In genomic region chr7:30349816-30350215, GRCh38 we compare ENCODE assay signal across 25 cellular contexts.
DNase-seq lines count a peak whose midpoint lies in the region; ATAC-seq, FAIRE-seq and TF ChIP-seq lines count a peak whose summit lies in the region.
"Had no signal": no experiment of that assay in that cellular context is flagged by ENCODE, and none has a peak within 500 bp of the region (broad histone marks: within the 10 kb centered on the region; RNA-seq: fewer than 3 reads in every experiment).

No MANE protein-coding gene starts in this region.

- TF ChIP-seq POLR2A in A549 (IDR thresholded peaks at IDR 0.05; ENCODE audit: low read length) = no peak

- H4K5ac ChIP-seq in H9 (ENCODE audit: insufficient read length, low read depth, low read length) = no peak overlapping the region

- H3K4me3 ChIP-seq in A549 = no peak overlapping the region
- H3K4me3 ChIP-seq in RWPE2 (ENCODE audit: severe bottlenecking) = no peak overlapping the region
- no peak overlapping the region for H3K4me3 ChIP-seq in BE2C (ENCODE audit: low read depth, low read length)
- H3K4me3 ChIP-seq: BLaER1, dorsolateral prefrontal cortex had no signal

- H4K8ac ChIP-seq in H9 (replicated peaks; ENCODE audit: insufficient read length, low read depth, low read length) = no peak overlapping the region

- H3K18ac ChIP-seq in H9 (ENCODE audit: insufficient read length, low read depth, low read length) = no peak overlapping the region

- no peaks in the 10 kb centered on the region; the same call in 1 of the 2 replicates for H3K79me2 ChIP-seq in H9 (ENCODE audit: insufficient read depth, low read length)

- intact Hi-C loops in activated naive CD4-positive, alpha-beta T cell treated with anti-CD3 and anti-CD28 coated beads for 36 hours (cut with micrococcal nuclease) = loop anchor here (2.0 to 10.0 kb wide), 4 partner anchors 213 to 377 kb away; partner anchors contain the start of gene PLEKHA8

- no peak overlapping the region for H4K91ac ChIP-seq in H9 (ENCODE audit: insufficient read length, low read depth, low read length)

- no peak overlapping the region for H2BK120ac ChIP-seq in H9 (ENCODE audit: low read depth, low read length, poor library complexity, severe bottlenecking)

- peaks cover 62 to 90% of the 10 kb centered on the region in 2 experiments for H3K4me1 Mint-ChIP-seq in H9
- H3K4me1 Mint-ChIP-seq in activated naive CD4-positive, alpha-beta T cell treated with anti-CD3 and anti-CD28 coated beads for 36 hours (ENCODE audit: low read depth) = peaks cover 44% of the 10 kb centered on the region

- H3K79me1 ChIP-seq in H9 (ENCODE audit: insufficient read depth, low read depth, low read length, poor library complexity, severe bottlenecking) = no peaks in the 10 kb centered on the region

- no peak overlapping the region for H2AFZ ChIP-seq in H9 (ENCODE audit: low read length)

- DNase-seq in A549 (ENCODE audit: low read depth in 1 of 2, low spot score in 1 of 2) (no peak), H9 (no peak), RWPE2 (ENCODE audit: low spot score) (no peak), BE2C (no peak), GM10248 (ENCODE audit: extremely low spot score) (no peak)
- DNase-seq in activated naive CD4-positive, alpha-beta T cell treated with anti-CD3 and anti-CD28 coated beads for 36 hours = no peak
- DNase-seq: activated CD4-positive, alpha-beta memory T cell treated with anti-CD3 and anti-CD28 coated beads, Interleukin-2, amount 10 ng/mL, durations not matched to agents 7 days and 5 days; activated CD4-positive, alpha-beta T cell treated with anti-CD3 and anti-CD28 coated beads for 1 hour; activated CD8-positive, alpha-beta memory T cell treated with anti-CD3 and anti-CD28 coated beads, Interleukin-2, amount 50 U/mL, for 48 hours; activated gamma-delta T cell; dorsolateral prefrontal cortex; islet precursor cell; left ventricle myocardium superior; naive B cell; NCI-H1105; NCI-H1930; NCI-H226; NCI-H69; occipital lobe; RPMI8226 had no signal

- no peak for TF ChIP-seq CTCF in A549 (IDR thresholded peaks at IDR 0.05)
- no peak for TF ChIP-seq CTCF in H9 (conservative IDR thresholded peaks at IDR 0.05)
- TF ChIP-seq CTCF in RWPE2 (IDR thresholded peaks at IDR 0.05; ENCODE audit: poor library complexity, severe bottlenecking) = no peak
- TF ChIP-seq CTCF in BE2C (IDR thresholded peaks at IDR 0.05; ENCODE audit: low read depth, low read length) = no peak
- TF ChIP-seq CTCF in GM10248 (IDR thresholded peaks at IDR 0.05; ENCODE audit: control extremely low read depth, extremely low read depth, low read depth, missing control alignments) = no peak

- no peaks in the 10 kb centered on the region for H3K23me2 ChIP-seq in H9 (ENCODE audit: insufficient read length, low read depth, low read length, poor library complexity, severe bottlenecking)

- H3K36me3 Mint-ChIP-seq in H9 (ENCODE audit: insufficient read depth in 1 of 3, low read depth in 3 of 3) = no peaks in the 10 kb centered on the region
- H3K36me3 Mint-ChIP-seq in activated naive CD4-positive, alpha-beta T cell treated with anti-CD3 and anti-CD28 coated beads for 36 hours (ENCODE audit: low read depth) = no peaks in the 10 kb centered on the region
- H3K36me3 Mint-ChIP-seq: naive B cell had no signal

- H3K23ac ChIP-seq in H9 (ENCODE audit: insufficient read length, low read depth, low read length) = no peak overlapping the region

- H3K4ac ChIP-seq in H9 (ENCODE audit: low read depth, low read length) = no peak overlapping the region

- CTCF ChIA-PET in A549 (lab: Yijun Ruan, JAX) (interaction anchor here (0.6 to 2.3 kb wide), 4 partner anchors 63 to 188 kb away, joined by 3 to 8 read pairs (median 4); no protein-coding TSS in a partner anchor), GM10248 (lab: Yijun Ruan, JAX) (interaction anchor here (0.8 to 7.2 kb wide), 8 partner anchors 12 to 185 kb away, joined by 3 to 52 read pairs (median 8); partner anchors contain the start of gene ZNRF2)
- CTCF ChIA-PET in activated naive CD4-positive, alpha-beta T cell treated with anti-CD3 and anti-CD28 coated beads for 36 hours (lab: Charles Lee) = interaction anchor here (0.7 to 4.7 kb wide), 6 partner anchors 15 to 186 kb away, joined by 3 to 18 read pairs (median 8); no protein-coding TSS in a partner anchor

- no peak overlapping the region for H2BK15ac ChIP-seq in H9 (ENCODE audit: low read depth, low read length)

- H3K9ac ChIP-seq in H9 (ENCODE audit: extremely low read depth, insufficient read length, low read length) = no peak overlapping the region
- H3K9ac ChIP-seq: BLaER1 had no signal

- H3K27ac Mint-ChIP-seq in H9 = peak overlapping the region in 2 of 3 experiments; percentile 14 to 88; a peak in 2 of 7 replicates
- H3K27ac Mint-ChIP-seq in activated naive CD4-positive, alpha-beta T cell treated with anti-CD3 and anti-CD28 coated beads for 36 hours = no peak overlapping the region
- H3K27ac Mint-ChIP-seq: activated CD4-positive, alpha-beta memory T cell treated with anti-CD3 and anti-CD28 coated beads, Interleukin-2, amount 10 ng/mL, durations not matched to agents 7 days and 5 days; naive B cell had no signal

- no peaks in the 10 kb centered on the region for H3K27me3 Mint-ChIP-seq in H9 (ENCODE audit: low read depth)
- no peaks in the 10 kb centered on the region for H3K27me3 Mint-ChIP-seq in activated naive CD4-positive, alpha-beta T cell treated with anti-CD3 and anti-CD28 coated beads for 36 hours (ENCODE audit: low read depth)
- H3K27me3 Mint-ChIP-seq: activated CD4-positive, alpha-beta memory T cell treated with anti-CD3 and anti-CD28 coated beads, Interleukin-2, amount 10 ng/mL, durations not matched to agents 7 days and 5 days; naive B cell had no signal

- no peak overlapping the region for H2AK5ac ChIP-seq in H9 (ENCODE audit: insufficient read length, low read length)

- no peaks in the 10 kb centered on the region for H3K9me3 Mint-ChIP-seq in H9
- H3K9me3 Mint-ChIP-seq in activated naive CD4-positive, alpha-beta T cell treated with anti-CD3 and anti-CD28 coated beads for 36 hours = no peaks in the 10 kb centered on the region
- H3K9me3 Mint-ChIP-seq: activated CD4-positive, alpha-beta memory T cell treated with anti-CD3 and anti-CD28 coated beads, Interleukin-2, amount 10 ng/mL, durations not matched to agents 7 days and 5 days; T-helper 1 cell treated with Interleukin-12 subunit alpha and Interleukin-12 subunit beta and Interleukin-4 antibody, amounts not matched to agents 30 μg/mL and 1 μg/mL, for 36 hours had no signal

- H3K36me3 ChIP-seq in RWPE2 (ENCODE audit: low read depth) = no peaks in the 10 kb centered on the region
- no peaks in the 10 kb centered on the region for H3K36me3 ChIP-seq in BE2C
- H3K36me3 ChIP-seq: BLaER1 had no signal

- no peak overlapping the region for H3K56ac ChIP-seq in H9 (ENCODE audit: insufficient read length, low read depth, low read length)

- no peaks in the 10 kb centered on the region for H4K20me1 ChIP-seq in H9 (ENCODE audit: control insufficient read depth, insufficient read depth, insufficient read length)

- no peak overlapping the region for H3T11ph ChIP-seq in H9 (ENCODE audit: low read length)

- POLR2A ChIA-PET in A549 (lab: Yijun Ruan, JAX) = no interaction called here
- POLR2A ChIA-PET in GM10248 (lab: Yijun Ruan, JAX) = no interaction called here

- FAIRE-seq in A549 (lab: Jason Lieb, UNC) = peak; percentile 28
- peak; percentile 61 for FAIRE-seq in islet of Langerhans (lab: Jason Lieb, UNC)
- FAIRE-seq: endothelial cell of umbilical vein had no signal

- H3K14ac ChIP-seq in H9 (ENCODE audit: insufficient read depth, low read length) = no peak overlapping the region

- H2BK20ac ChIP-seq in H9 (ENCODE audit: low read depth, low read length, poor library complexity, severe bottlenecking) = no peak overlapping the region

- peaks cover 21% of the 10 kb centered on the region for H3K4me1 ChIP-seq in A549
- H3K4me1 ChIP-seq in H9 (ENCODE audit: insufficient read depth, low read length) = peaks cover 2% of the 10 kb centered on the region; the same call in 1 of the 2 replicates
- H3K4me1 ChIP-seq in RWPE2 (ENCODE audit: insufficient read depth, poor library complexity, severe bottlenecking) = peaks cover 43% of the 10 kb centered on the region
- H3K4me1 ChIP-seq in BE2C = no peaks in the 10 kb centered on the region

- H3K27me3 ChIP-seq in H9 (ENCODE audit: insufficient read depth, low read length) = no peaks in the 10 kb centered on the region
- H3K27me3 ChIP-seq in RWPE2 (ENCODE audit: insufficient read depth, poor library complexity, severe bottlenecking) = no peaks in the 10 kb centered on the region
- H3K27me3 ChIP-seq in BE2C = no peaks in the 10 kb centered on the region
- H3K27me3 ChIP-seq: BLaER1, dorsolateral prefrontal cortex had no signal

- TF ChIP-seq RAD21 in A549 (conservative IDR thresholded peaks at IDR 0.05 in 1 of 2, IDR thresholded peaks at IDR 0.05 in 1 of 2) = no peak

- TF ChIP-seq EP300 in A549 (IDR thresholded peaks at IDR 0.05) = no peak

- no peak overlapping the region for H3K4me2 ChIP-seq in A549
- H3K4me2 ChIP-seq in H9 (ENCODE audit: insufficient read depth, insufficient read length, low read length) = no peak overlapping the region
- H3K4me2 ChIP-seq: BLaER1 had no signal

- no peaks in the 10 kb centered on the region for H3K9me3 ChIP-seq in A549
- no peaks in the 10 kb centered on the region for H3K9me3 ChIP-seq in H9 (ENCODE audit: control insufficient read depth, low read depth, low read length)
- H3K9me3 ChIP-seq in RWPE2 (ENCODE audit: severe bottlenecking) = no peaks in the 10 kb centered on the region
- H3K9me3 ChIP-seq in BE2C = no peaks in the 10 kb centered on the region
- H3K9me3 ChIP-seq: BLaER1 had no signal

- H3K27ac ChIP-seq in A549 = no peak overlapping the region
- no peak overlapping the region for H3K27ac ChIP-seq in H9 (ENCODE audit: insufficient read length, low read depth, low read length)
- H3K27ac ChIP-seq in RWPE2 (ENCODE audit: poor library complexity, severe bottlenecking) = peak overlapping the region; percentile 85
- H3K27ac ChIP-seq: BLaER1, dorsolateral prefrontal cortex had no signal

- H3K4me3 Mint-ChIP-seq in H9 = no peak overlapping the region
- H3K4me3 Mint-ChIP-seq in activated naive CD4-positive, alpha-beta T cell treated with anti-CD3 and anti-CD28 coated beads for 36 hours = no peak overlapping the region
- H3K4me3 Mint-ChIP-seq: activated CD4-positive, alpha-beta memory T cell treated with anti-CD3 and anti-CD28 coated beads, Interleukin-2, amount 10 ng/mL, durations not matched to agents 7 days and 5 days; naive B cell; T-helper 1 cell treated with Interleukin-12 subunit alpha and Interleukin-12 subunit beta and Interleukin-4 antibody, amounts not matched to agents 30 μg/mL and 1 μg/mL, for 36 hours had no signal

- H2BK12ac ChIP-seq in H9 (ENCODE audit: insufficient read length, low read depth, low read length) = no peak overlapping the region

- ATAC-seq in A549 (no peak), RWPE2 (ENCODE audit: low read depth) (no peak), GM18502 (IDR thresholded peaks at IDR 0.05; ENCODE audit: poor library complexity, unreplicated experiment) (no peak)
- ATAC-seq: left ventricle myocardium superior had no signal

- H2BK5ac ChIP-seq in H9 (ENCODE audit: insufficient read length, low read length) = no peak overlapping the region

TF ChIP-seq in A549, 52 proteins besides CTCF, POLR2A, EP300 and RAD21 (continues in another document):
- no peak for TF ChIP-seq EHMT2 (IDR thresholded peaks at IDR 0.05; ENCODE audit: low read depth)
